ENCODE assay signal across 2 cellular contexts in genomic region chr15:74795961-74796625, GRCh38.
TF ChIP-seq lines count a peak whose summit lies in the region.

No MANE protein-coding gene starts in this region.

TF ChIP-seq in HEK293, 187 proteins besides CTCF, POLR2A, EP300 and RAD21 (continued from another document and continues in another):
- TF ChIP-seq ZBTB6 (tag by site-specific recombination; IDR thresholded peaks at IDR 0.05) (no peak), ZNF76 (tag by site-specific recombination; IDR thresholded peaks at IDR 0.05; ENCODE audit: borderline replicate concordance, low read depth) (no peak), ZNF830 (tag by site-specific recombination; IDR thresholded peaks at IDR 0.05; ENCODE audit: low read depth) (no peak), ZNF175 (tag by site-specific recombination; IDR thresholded peaks at IDR 0.05) (no peak), ZNF558 (tag by site-specific recombination; IDR thresholded peaks at IDR 0.05) (no peak), ZNF121 (tag by site-specific recombination; IDR thresholded peaks at IDR 0.05) (peak; percentile 73; the same call in 1 of the 2 replicates), ZNF580 (tag by site-specific recombination; IDR thresholded peaks at IDR 0.05) (no peak), ZSCAN16 (tag by site-specific recombination; IDR thresholded peaks at IDR 0.05) (no peak), ZFHX2 (tag by site-specific recombination; conservative IDR thresholded peaks at IDR 0.05) (peak; percentile 31; the same call in 1 of the 2 replicates), KLF17 (tag by site-specific recombination; IDR thresholded peaks at IDR 0.05) (no peak), ZNF169 (tag by site-specific recombination; IDR thresholded peaks at IDR 0.05) (no peak), ZNF660 (tag by site-specific recombination; IDR thresholded peaks at IDR 0.05) (no peak), BCL11B (tag by site-specific recombination; IDR thresholded peaks at IDR 0.05; ENCODE audit: low read depth) (no peak), ZBTB11 (tag by site-specific recombination; conservative IDR thresholded peaks at IDR 0.05; ENCODE audit: low read depth) (no peak), ZNF600 (tag by site-specific recombination; IDR thresholded peaks at IDR 0.05) (no peak), ZNF701 (tag by site-specific recombination; IDR thresholded peaks at IDR 0.05) (no peak), ZNF610 (tag by site-specific recombination; IDR thresholded peaks at IDR 0.05; ENCODE audit: borderline replicate concordance) (no peak), TSHZ1 (tag by site-specific recombination; IDR thresholded peaks at IDR 0.05; ENCODE audit: borderline replicate concordance) (no peak)

TF ChIP-seq in SK-N-SH treated with all-trans-retinoic acid at 6 μM for 48 hours, 23 proteins besides CTCF, POLR2A, EP300 and RAD21 (continued from another document):
- no peak for TF ChIP-seq TOX (CRISPR knock-in tag; IDR thresholded peaks at IDR 0.05; ENCODE audit: borderline replicate concordance)
- TF ChIP-seq OSR1 (CRISPR knock-in tag; IDR thresholded peaks at IDR 0.05): no peak
- TF ChIP-seq GLIS3 (CRISPR knock-in tag; IDR thresholded peaks at IDR 0.05): no peak
- TF ChIP-seq CSDC2 (CRISPR knock-in tag; IDR thresholded peaks at IDR 0.05): no peak
- no peak for TF ChIP-seq POU6F1 (CRISPR knock-in tag; IDR thresholded peaks at IDR 0.05; ENCODE audit: borderline replicate concordance, low read depth)
- no peak for TF ChIP-seq ZNF70 (CRISPR knock-in tag; IDR thresholded peaks at IDR 0.05)
- TF ChIP-seq SNAI2 (CRISPR knock-in tag; IDR thresholded peaks at IDR 0.05): no peak
- TF ChIP-seq ESRRG (CRISPR knock-in tag; IDR thresholded peaks at IDR 0.05): no peak
- no peak for TF ChIP-seq ARNTL (CRISPR knock-in tag; IDR thresholded peaks at IDR 0.05; ENCODE audit: borderline replicate concordance, low read depth)
- TF ChIP-seq RARB (CRISPR knock-in tag; IDR thresholded peaks at IDR 0.05): no peak
- no peak for TF ChIP-seq BACH2 (CRISPR knock-in tag; IDR thresholded peaks at IDR 0.05; ENCODE audit: borderline replicate concordance)
- no peak for TF ChIP-seq ZFP3 (CRISPR knock-in tag; IDR thresholded peaks at IDR 0.05)
- no peak for TF ChIP-seq TSHZ2 (CRISPR knock-in tag; IDR thresholded peaks at IDR 0.05)
- no peak for TF ChIP-seq ZNF565 (CRISPR knock-in tag; conservative IDR thresholded peaks at IDR 0.05; ENCODE audit: low read depth)
- TF ChIP-seq ZC3H10 (CRISPR knock-in tag; IDR thresholded peaks at IDR 0.05): no peak
- no peak for TF ChIP-seq TCF4 (CRISPR knock-in tag; IDR thresholded peaks at IDR 0.05; ENCODE audit: borderline replicate concordance)
